8 cellular contexts compared by ENCODE assay signal in the genomic region with DNA sequence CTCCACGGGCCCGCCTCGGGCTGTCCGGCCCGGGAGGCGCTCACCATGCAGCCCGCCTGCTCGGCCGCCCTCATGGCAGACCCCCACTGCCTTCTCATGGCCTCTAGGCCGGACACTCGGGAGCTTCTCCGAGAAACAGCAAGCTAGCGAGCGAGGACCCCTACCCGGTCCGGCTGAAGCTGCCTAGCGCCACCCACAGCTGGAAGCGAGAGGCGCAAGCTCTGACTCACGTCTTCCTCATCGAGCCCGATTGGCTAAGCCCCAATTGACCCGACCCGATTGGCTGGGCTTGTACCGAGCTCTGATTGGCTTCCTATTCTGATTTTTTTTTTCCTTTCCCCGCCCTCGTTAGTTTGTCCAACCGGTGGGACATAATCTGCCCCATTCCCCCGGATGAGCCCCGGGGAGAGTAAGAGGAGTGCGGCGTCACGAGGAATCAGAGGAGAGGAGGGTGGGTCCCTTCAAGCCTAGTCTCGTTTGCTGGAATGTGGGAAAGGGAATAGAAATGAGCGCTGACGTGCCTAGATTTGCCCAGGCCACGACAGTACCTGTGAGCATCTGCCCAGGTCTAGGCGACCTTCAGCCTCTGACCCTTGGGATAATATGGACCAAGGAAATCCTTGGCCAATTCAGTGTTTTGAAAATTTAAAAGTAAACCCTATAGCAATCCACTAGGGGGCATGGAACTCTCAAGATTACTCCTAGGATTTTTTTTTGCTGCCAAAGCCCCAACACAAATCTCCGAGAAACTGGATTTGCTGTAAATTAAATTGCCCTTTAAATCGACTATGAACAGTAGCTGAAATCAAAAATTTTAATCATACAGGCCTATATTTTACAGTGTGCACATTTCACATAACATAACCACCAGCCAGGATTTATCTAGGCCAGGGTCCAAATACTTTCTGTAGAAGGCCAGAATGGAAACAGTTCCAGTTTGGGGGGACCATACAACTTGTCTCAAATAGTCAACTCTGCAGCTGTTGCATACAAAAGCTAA. TPM values are rescaled to one million over a fixed set of nuclear protein-coding genes. Genes with fewer than 3 reads are reported as not detected.
DNase-seq lines count a peak whose midpoint lies in the region; ATAC-seq and TF ChIP-seq lines count a peak whose summit lies in the region.

A gene with protein sequence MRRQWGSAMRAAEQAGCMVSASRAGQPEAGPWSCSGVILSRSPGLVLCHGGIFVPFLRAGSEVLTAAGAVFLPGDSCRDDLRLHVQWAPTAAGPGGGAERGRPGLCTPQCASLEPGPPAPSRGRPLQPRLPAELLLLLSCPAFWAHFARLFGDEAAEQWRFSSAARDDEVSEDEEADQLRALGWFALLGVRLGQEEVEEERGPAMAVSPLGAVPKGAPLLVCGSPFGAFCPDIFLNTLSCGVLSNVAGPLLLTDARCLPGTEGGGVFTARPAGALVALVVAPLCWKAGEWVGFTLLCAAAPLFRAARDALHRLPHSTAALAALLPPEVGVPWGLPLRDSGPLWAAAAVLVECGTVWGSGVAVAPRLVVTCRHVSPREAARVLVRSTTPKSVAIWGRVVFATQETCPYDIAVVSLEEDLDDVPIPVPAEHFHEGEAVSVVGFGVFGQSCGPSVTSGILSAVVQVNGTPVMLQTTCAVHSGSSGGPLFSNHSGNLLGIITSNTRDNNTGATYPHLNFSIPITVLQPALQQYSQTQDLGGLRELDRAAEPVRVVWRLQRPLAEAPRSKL (minus strand): TSS at position 212 of the 1,000 bp plus-strand sequence. CDS start 114 bp downstream, at position 98.

- H3K27me3 ChIP-seq in esophagus (ENCODE audit: control insufficient read depth in 1 of 2, insufficient read depth in 2 of 2, low read length in 2 of 2) (no peaks in the 10 kb centered on the region), mucosa of stomach (ENCODE audit: control insufficient read depth, insufficient read depth, low read length) (no peaks in the 10 kb centered on the region)

- no peaks in the 10 kb centered on the region for H3K9me3 ChIP-seq in esophagus (ENCODE audit: control insufficient read depth in 2 of 2, insufficient read depth in 1 of 2, low read depth in 1 of 2, low read length in 1 of 2)
- no peaks in the 10 kb centered on the region for H3K9me3 ChIP-seq in mucosa of stomach (ENCODE audit: control insufficient read depth, low read length)

- H3K27ac Mint-ChIP-seq in activated T-cell treated with anti-CD3 and anti-CD28 coated beads, Interleukin-2, amount 50 U/mL, for 24 hours, result peak within 1 kb of the TSS; percentile 96

- H3K36me3 ChIP-seq in esophagus (ENCODE audit: control insufficient read depth in 2 of 2, insufficient read depth in 2 of 2, low read length in 1 of 2) (peaks cover 0 to 5% of the 10 kb centered on the region in 2 donors), mucosa of stomach (ENCODE audit: control insufficient read depth, insufficient read depth, low read length) (no peaks in the 10 kb centered on the region)

- peak; percentile 89 for ATAC-seq in GM21723 (IDR thresholded peaks at IDR 0.05; ENCODE audit: unreplicated experiment)

- peak within 1 kb of the TSS; percentile 88 for H3K4me3 Mint-ChIP-seq in activated T-cell treated with anti-CD3 and anti-CD28 coated beads, Interleukin-2, amount 50 U/mL, for 24 hours

- WGBS in esophagus, 2 donors, result 1% methylated on average over 40 of the region's 40 CpGs

- H3K9me3 Mint-ChIP-seq in activated T-cell treated with anti-CD3 and anti-CD28 coated beads, Interleukin-2, amount 50 U/mL, for 24 hours, result no peaks in the 10 kb centered on the region

- H3K27me3 Mint-ChIP-seq in activated T-cell treated with anti-CD3 and anti-CD28 coated beads, Interleukin-2, amount 50 U/mL, for 24 hours, result no peaks in the 10 kb centered on the region

- H3K9ac ChIP-seq in mucosa of stomach (ENCODE audit: low read length), result peak within 1 kb of the TSS; percentile 73

- peak; percentile 88 for DNase-seq in DMS79 treated with DMSO at 0.1 percent for 48 hours (lab: John Stamatoyannopoulos, UW)
- peak; percentile 97 for DNase-seq in KG1 (lab: John Stamatoyannopoulos, UW)
- DNase-seq in activated T-cell treated with anti-CD3 and anti-CD28 coated beads, Interleukin-2, amount 50 U/mL, for 24 hours, result peak; percentile 92
- DNase-seq in stimulated activated CD8-positive, alpha-beta memory T cell treated with anti-CD3 and anti-CD28 coated beads, Interleukin-7, amount 100 ng/mL, for 1 hour (ENCODE audit: low read depth in 2 of 2), result peak; percentile 72 to 83

- peaks cover 39% of the 10 kb centered on the region for H3K4me1 Mint-ChIP-seq in activated T-cell treated with anti-CD3 and anti-CD28 coated beads, Interleukin-2, amount 50 U/mL, for 24 hours (ENCODE audit: low read depth)

- H3K27ac ChIP-seq in esophagus (ENCODE audit: low read depth in 2 of 2, low read length in 1 of 2), result peak within 1 kb of the TSS; percentile 95

- H3K36me3 Mint-ChIP-seq in activated T-cell treated with anti-CD3 and anti-CD28 coated beads, Interleukin-2, amount 50 U/mL, for 24 hours (ENCODE audit: low read depth), result peaks cover 58% of the 10 kb centered on the region

- H3K4me1 ChIP-seq in esophagus (ENCODE audit: control insufficient read depth in 2 of 2, insufficient read depth in 2 of 2, low read length in 1 of 2) (peaks cover 6 to 17% of the 10 kb centered on the region in 2 donors), mucosa of stomach (ENCODE audit: control insufficient read depth, insufficient read depth, low read length) (peaks cover 14% of the 10 kb centered on the region)

- H3K4me3 ChIP-seq in esophagus (ENCODE audit: low read depth in 1 of 2, low read length in 2 of 2) (peak within 1 kb of the TSS; percentile 76 to 82), mucosa of stomach (ENCODE audit: low read length) (peak within 1 kb of the TSS; percentile 82)

TF ChIP-seq in PFSK-1, 5 proteins besides CTCF, POLR2A, EP300 and RAD21:
- TF ChIP-seq, protein P1, sequence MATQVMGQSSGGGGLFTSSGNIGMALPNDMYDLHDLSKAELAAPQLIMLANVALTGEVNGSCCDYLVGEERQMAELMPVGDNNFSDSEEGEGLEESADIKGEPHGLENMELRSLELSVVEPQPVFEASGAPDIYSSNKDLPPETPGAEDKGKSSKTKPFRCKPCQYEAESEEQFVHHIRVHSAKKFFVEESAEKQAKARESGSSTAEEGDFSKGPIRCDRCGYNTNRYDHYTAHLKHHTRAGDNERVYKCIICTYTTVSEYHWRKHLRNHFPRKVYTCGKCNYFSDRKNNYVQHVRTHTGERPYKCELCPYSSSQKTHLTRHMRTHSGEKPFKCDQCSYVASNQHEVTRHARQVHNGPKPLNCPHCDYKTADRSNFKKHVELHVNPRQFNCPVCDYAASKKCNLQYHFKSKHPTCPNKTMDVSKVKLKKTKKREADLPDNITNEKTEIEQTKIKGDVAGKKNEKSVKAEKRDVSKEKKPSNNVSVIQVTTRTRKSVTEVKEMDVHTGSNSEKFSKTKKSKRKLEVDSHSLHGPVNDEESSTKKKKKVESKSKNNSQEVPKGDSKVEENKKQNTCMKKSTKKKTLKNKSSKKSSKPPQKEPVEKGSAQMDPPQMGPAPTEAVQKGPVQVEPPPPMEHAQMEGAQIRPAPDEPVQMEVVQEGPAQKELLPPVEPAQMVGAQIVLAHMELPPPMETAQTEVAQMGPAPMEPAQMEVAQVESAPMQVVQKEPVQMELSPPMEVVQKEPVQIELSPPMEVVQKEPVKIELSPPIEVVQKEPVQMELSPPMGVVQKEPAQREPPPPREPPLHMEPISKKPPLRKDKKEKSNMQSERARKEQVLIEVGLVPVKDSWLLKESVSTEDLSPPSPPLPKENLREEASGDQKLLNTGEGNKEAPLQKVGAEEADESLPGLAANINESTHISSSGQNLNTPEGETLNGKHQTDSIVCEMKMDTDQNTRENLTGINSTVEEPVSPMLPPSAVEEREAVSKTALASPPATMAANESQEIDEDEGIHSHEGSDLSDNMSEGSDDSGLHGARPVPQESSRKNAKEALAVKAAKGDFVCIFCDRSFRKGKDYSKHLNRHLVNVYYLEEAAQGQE (IDR thresholded peaks at IDR 0.05; ENCODE audit: insufficient read depth in 1 of 2, low read depth in 2 of 2, low read length in 2 of 2), result no peak
- TF ChIP-seq POLR2AphosphoS5 (IDR thresholded peaks at IDR 0.05; ENCODE audit: low read depth, low read length) (peak; percentile 87), TAF1 (IDR thresholded peaks at IDR 0.05; ENCODE audit: borderline replicate concordance, insufficient read depth, low read length) (peak; percentile 85; the same call in 1 of the 2 replicates), SIN3A (IDR thresholded peaks at IDR 0.05; ENCODE audit: borderline replicate concordance, insufficient read depth, low read length) (no peak), FOXP2 (optimal IDR thresholded peaks at IDR 0.05; ENCODE audit: borderline replicate concordance, extremely low read depth, extremely low read length, insufficient read depth) (peak; percentile 50)

RNA-seq across cellular contexts. Expression of the gene that starts here (rescaled TPM):
- polyA plus RNA-seq in PFSK-1 (2012; ENCODE audit: insufficient read length, low read depth), result 16.9 TPM
- polyA plus RNA-seq in esophagus, result 10 to 100 TPM; 13.6 to 17.5 TPM

Comparison
In these comparisons a context has a peak if more than half of its experiments do, and no peak if none do; other contexts are left out.
1. Peak in every context shown above with its lines: DNase-seq, ATAC-seq, H3K4me3 ChIP-seq and H3K27ac ChIP-seq.